In the genomic region with DNA sequence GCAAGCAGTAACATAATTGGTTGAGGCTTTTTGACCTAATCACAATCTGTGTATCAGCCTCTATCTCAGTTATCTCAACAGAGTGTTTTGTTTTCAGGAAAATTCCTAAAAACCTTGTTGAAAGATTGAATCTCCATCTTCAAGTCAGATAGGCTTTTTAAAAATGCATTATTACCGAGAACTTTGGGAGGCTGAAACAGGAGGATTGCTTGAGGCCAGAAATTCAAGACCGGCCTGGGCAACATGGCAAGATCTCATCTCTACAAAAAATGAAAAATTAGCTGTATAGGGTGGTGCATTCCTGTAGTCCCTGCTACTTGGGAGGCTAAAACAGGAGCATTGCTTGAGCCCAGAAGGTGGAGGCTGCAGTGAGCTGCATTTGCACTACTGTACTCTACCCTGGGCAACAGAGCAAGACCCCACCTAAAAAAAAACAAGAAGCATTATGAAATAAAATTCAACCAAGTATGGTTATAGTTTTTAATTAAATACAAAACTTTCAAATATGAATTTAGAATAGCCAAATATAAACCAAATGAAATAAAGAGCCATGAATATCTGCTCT, we compare ENCODE assay signal across 1 cellular context.
TF ChIP-seq lines count a peak whose summit lies in the region.

No MANE protein-coding gene starts in this region.

TF ChIP-seq in K562, 482 proteins besides CTCF, POLR2A, EP300 and RAD21 (continued from another document):
- TF ChIP-seq, protein P1, sequence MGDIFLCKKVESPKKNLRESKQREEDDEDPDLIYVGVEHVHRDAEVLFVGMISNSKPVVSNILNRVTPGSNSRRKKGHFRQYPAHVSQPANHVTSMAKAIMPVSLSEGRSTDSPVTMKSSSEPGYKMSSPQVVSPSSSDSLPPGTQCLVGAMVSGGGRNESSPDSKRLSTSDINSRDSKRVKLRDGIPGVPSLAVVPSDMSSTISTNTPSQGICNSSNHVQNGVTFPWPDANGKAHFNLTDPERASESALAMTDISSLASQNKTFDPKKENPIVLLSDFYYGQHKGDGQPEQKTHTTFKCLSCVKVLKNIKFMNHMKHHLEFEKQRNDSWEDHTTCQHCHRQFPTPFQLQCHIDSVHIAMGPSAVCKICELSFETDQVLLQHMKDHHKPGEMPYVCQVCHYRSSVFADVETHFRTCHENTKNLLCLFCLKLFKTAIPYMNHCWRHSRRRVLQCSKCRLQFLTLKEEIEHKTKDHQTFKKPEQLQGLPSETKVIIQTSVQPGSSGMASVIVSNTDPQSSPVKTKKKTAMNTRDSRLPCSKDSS (IDR thresholded peaks at IDR 0.05; ENCODE audit: low read depth, partially characterized antibody) = no peak
